ENCODE assay signal across 13 cellular contexts in genomic region chr15:63379492-63380150, GRCh38. TPM values are rescaled to one million over a fixed set of nuclear protein-coding genes. Genes with fewer than 3 reads are reported as not detected.
DNase-seq lines count a peak whose midpoint lies in the region; ATAC-seq and TF ChIP-seq lines count a peak whose summit lies in the region.
"Had no signal": no experiment of that assay in that cellular context is flagged by ENCODE, and none has a peak within 500 bp of the region (broad histone marks: within the 10 kb centered on the region; RNA-seq: fewer than 3 reads in every experiment).

No MANE protein-coding gene starts in this region.

- BruUV-seq in PC-3 (replicated peaks; lab: Mats Ljungman, UMichigan): no TSS peak

- POLR2A ChIA-PET in PC-3 (lab: Charles Lee; ENCODE audit: unreplicated experiment): no interaction called here

- ATAC-seq in PC-3: no peak
- ATAC-seq in left lobe of liver: no peak
- ATAC-seq: Panc1 had no signal

- TF ChIP-seq POLR2A in thyroid gland (IDR thresholded peaks at IDR 0.05): no peak

- H2BK120ac ChIP-seq in mesenchymal stem cell (ENCODE audit: low read depth, low read length): no peak overlapping the region

- peak overlapping the region; percentile 89 for H3K4me3 ChIP-seq in PC-3 (ENCODE audit: low read length)
- H3K4me3 ChIP-seq in duodenal mucosa (ENCODE audit: low read depth in 1 of 2, low read length in 2 of 2): no peak overlapping the region
- H3K4me3 ChIP-seq in mesenchymal stem cell (ENCODE audit: insufficient read depth in 1 of 2, low read depth in 1 of 2, low read length in 2 of 2): peak overlapping the region in 1 of 2 experiments; percentile 89
- H3K4me3 ChIP-seq in thyroid gland (replicated peaks in 1 of 3): no peak overlapping the region
- H3K4me3 ChIP-seq: testis had no signal

- no peak overlapping the region for H3K4ac ChIP-seq in mesenchymal stem cell (ENCODE audit: low read depth in 1 of 2, low read length in 2 of 2)

- no peaks in the 10 kb centered on the region for H4K20me1 ChIP-seq in PC-3 (ENCODE audit: low read length)

- DNase-seq in PC-3 (no peak), mesenchymal stem cell (no peak), thyroid gland (no peak), NCI-H510A (lab: John Stamatoyannopoulos, UW) (no peak), left lobe of liver (ENCODE audit: low spot score) (no peak), globus pallidus (ENCODE audit: low spot score) (no peak), superior temporal gyrus (ENCODE audit: extremely low spot score) (no peak)
- DNase-seq: activated naive CD8-positive, alpha-beta T cell treated with anti-CD3 and anti-CD28 coated beads, Interleukin-2, amount 10 ng/mL, durations not matched to agents 7 days and 5 days; CD4-positive, CD25-positive, alpha-beta regulatory T cell; NCI-H510A treated with DMSO at 0.1 percent for 48 hours; testis had no signal

- H2AFZ ChIP-seq in PC-3 (ENCODE audit: low read length): no peak overlapping the region
- H2AFZ ChIP-seq in mesenchymal stem cell (ENCODE audit: low read depth, low read length): no peak overlapping the region

- H4K91ac ChIP-seq in mesenchymal stem cell (ENCODE audit: low read length): no peak overlapping the region

- H2AK5ac ChIP-seq in mesenchymal stem cell (ENCODE audit: low read length, severe bottlenecking): peak overlapping the region; percentile 3

- WGBS in mesenchymal stem cell: 84% methylated on average over 2 of the region's 2 CpGs
- WGBS in thyroid gland, 2 donors: 64 to 84% methylated on average over 2 of the region's 2 CpGs

- H2BK12ac ChIP-seq in mesenchymal stem cell (ENCODE audit: low read length in 2 of 2): no peak overlapping the region

- H4K8ac ChIP-seq in mesenchymal stem cell (ENCODE audit: low read length): no peak overlapping the region

- H3K79me2 ChIP-seq in PC-3 (ENCODE audit: low read length): peaks cover 32% of the 10 kb centered on the region

- H3K9ac ChIP-seq in PC-3 (ENCODE audit: low read length) (no peak overlapping the region), duodenal mucosa (ENCODE audit: low read depth in 1 of 2, low read length in 2 of 2) (peak overlapping the region in 1 of 2 donors; percentile 40), mesenchymal stem cell (ENCODE audit: low read length) (peak overlapping the region; percentile 93)

- no peak overlapping the region for H2BK5ac ChIP-seq in mesenchymal stem cell (ENCODE audit: low read depth, low read length, poor library complexity, severe bottlenecking)

- no peak overlapping the region for H3K18ac ChIP-seq in mesenchymal stem cell (ENCODE audit: low read depth in 1 of 2, low read length in 2 of 2)

- no peaks in the 10 kb centered on the region for H3K9me2 ChIP-seq in PC-3 (replicated peaks; ENCODE audit: low read length)

- TF ChIP-seq CTCF in PC-3 (conservative IDR thresholded peaks at IDR 0.05; ENCODE audit: low read depth, low read length): no peak
- no peak for TF ChIP-seq CTCF in thyroid gland (IDR thresholded peaks at IDR 0.05)

- H3K27me3 ChIP-seq in PC-3 (ENCODE audit: low read length): no peaks in the 10 kb centered on the region
- H3K27me3 ChIP-seq in duodenal mucosa (ENCODE audit: control insufficient read depth in 1 of 2, insufficient read depth in 2 of 2, low read length in 2 of 2): peaks cover 7 to 17% of the 10 kb centered on the region in 2 donors
- H3K27me3 ChIP-seq in mesenchymal stem cell (ENCODE audit: control insufficient read depth in 1 of 2, insufficient read depth in 1 of 2, low read length in 2 of 2): no peaks in the 10 kb centered on the region
- H3K27me3 ChIP-seq in thyroid gland: no peaks in the 10 kb centered on the region
- H3K27me3 ChIP-seq: testis had no signal

- CTCF ChIA-PET in PC-3 (lab: Charles Lee): no interaction called here

- H3K9me3 ChIP-seq in PC-3 (ENCODE audit: low read length) (no peaks in the 10 kb centered on the region), duodenal mucosa (ENCODE audit: control insufficient read depth in 1 of 2, low read length in 2 of 2) (no peaks in the 10 kb centered on the region), mesenchymal stem cell (ENCODE audit: control insufficient read depth, low read length) (no peaks in the 10 kb centered on the region), thyroid gland (no peaks in the 10 kb centered on the region)
- H3K9me3 ChIP-seq: testis had no signal

- H3F3A ChIP-seq in PC-3 (ENCODE audit: low read length, unreplicated experiment): no peaks in the 10 kb centered on the region

- H3K36me3 ChIP-seq in PC-3 (ENCODE audit: low read depth, low read length): no peaks in the 10 kb centered on the region
- no peaks in the 10 kb centered on the region for H3K36me3 ChIP-seq in duodenal mucosa (ENCODE audit: control insufficient read depth in 1 of 2, insufficient read depth in 2 of 2, low read length in 2 of 2)
- H3K36me3 ChIP-seq in mesenchymal stem cell (ENCODE audit: control insufficient read depth in 1 of 2, insufficient read depth in 2 of 2, low read depth in 1 of 2, low read length in 2 of 2): peaks cover 0 to 10% of the 10 kb centered on the region in 2 experiments
- no peaks in the 10 kb centered on the region for H3K36me3 ChIP-seq in thyroid gland

- H3K14ac ChIP-seq in mesenchymal stem cell (ENCODE audit: low read length in 2 of 2): no peak overlapping the region

- H3K4me1 ChIP-seq in PC-3 (ENCODE audit: insufficient read depth, low read length) (peaks cover 47% of the 10 kb centered on the region), duodenal mucosa (ENCODE audit: control insufficient read depth in 1 of 2, insufficient read depth in 2 of 2, low read length in 2 of 2) (peaks cover 20 to 31% of the 10 kb centered on the region in 2 donors), mesenchymal stem cell (ENCODE audit: control insufficient read depth, insufficient read depth, low read depth, low read length) (peaks cover 33% of the 10 kb centered on the region), thyroid gland (peaks cover 18 to 41% of the 10 kb centered on the region in 2 donors)

- H3K23ac ChIP-seq in mesenchymal stem cell (ENCODE audit: low read length in 2 of 2): no peak overlapping the region

- H3K4me2 ChIP-seq in PC-3 (ENCODE audit: low read length) (peak overlapping the region; percentile 94), mesenchymal stem cell (ENCODE audit: low read length, poor library complexity, severe bottlenecking) (no peak overlapping the region)

- H3K79me1 ChIP-seq in mesenchymal stem cell (replicated peaks; ENCODE audit: low read length, poor library complexity, severe bottlenecking): peaks cover 5% of the 10 kb centered on the region

- intact Hi-C loops in PC-3 (cut with micrococcal nuclease) (loop anchor here (5.0 kb wide), 1 partner anchor 47 kb away; no protein-coding TSS in a partner anchor), thyroid gland (cut with DNase I) (no loop called here)

- H2BK15ac ChIP-seq in mesenchymal stem cell (ENCODE audit: low read depth, poor library complexity, severe bottlenecking): no peak overlapping the region

- H3K27ac ChIP-seq in PC-3 (ENCODE audit: low read length) (peak overlapping the region; percentile 30), duodenal mucosa (ENCODE audit: low read depth, low read length) (peak overlapping the region; percentile 33), mesenchymal stem cell (ENCODE audit: low read length, poor library complexity, severe bottlenecking) (no peak overlapping the region), thyroid gland (peak overlapping the region in 2 of 3 donors; percentile 39 to 40)
- H3K27ac ChIP-seq: testis had no signal

RNA-seq across cellular contexts. Expression of gene CA12, which starts 2.0 kb away (rescaled TPM):
- total RNA-seq in PC-3 (2014; rRNA removed) (19.8 and 25.3 TPM in 2 replicates), thyroid gland (10 to 100 TPM in 1 of 4 donors, 1 to 10 TPM in 2, under 1 TPM in 1; 0.33 to 21.9 (median 4.3) TPM), left lobe of liver (0.28 TPM)
- 4.9 TPM for polyA plus RNA-seq in mesenchymal stem cell (2013, experiment 1 of 2)
- polyA plus RNA-seq in mesenchymal stem cell (2013, experiment 2 of 2): 4.9 TPM
- total RNA-seq: activated naive CD8-positive, alpha-beta T cell treated with anti-CD3 and anti-CD28 coated beads, Interleukin-2, amount 10 ng/mL, durations not matched to agents 7 days and 5 days; CD4-positive, CD25-positive, alpha-beta regulatory T cell had no signal
- polyA plus RNA-seq: CD4-positive, CD25-positive, alpha-beta regulatory T cell had no signal
